Comparison of ENCODE assay signal across 13 cellular contexts in the genomic region with DNA sequence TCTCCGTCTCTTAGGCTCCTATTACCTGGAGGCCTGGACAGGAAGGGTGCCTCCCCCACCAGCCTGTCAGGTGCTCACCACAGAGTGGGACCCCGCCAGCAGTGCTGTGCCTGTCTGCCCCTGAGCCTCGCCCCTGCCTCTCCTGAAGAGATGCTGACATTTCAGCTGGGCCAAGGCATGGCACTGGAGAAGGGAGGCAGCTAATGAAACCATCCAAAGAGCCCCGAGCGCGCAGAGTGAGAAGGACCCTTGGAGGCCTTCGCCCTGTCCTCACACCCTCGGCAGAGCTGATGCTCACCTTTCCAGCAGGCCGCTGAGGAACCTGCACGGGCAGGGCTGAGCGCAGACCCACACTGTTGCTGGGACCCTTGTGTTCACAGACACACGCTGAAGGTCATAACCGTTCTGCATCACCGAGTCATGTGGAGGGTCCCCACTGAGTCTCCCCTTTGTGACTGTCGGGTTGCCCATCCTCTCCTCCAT. TPM values are rescaled to one million over a fixed set of nuclear protein-coding genes. Genes with fewer than 3 reads are reported as not detected.
DNase-seq lines count a peak whose midpoint lies in the region; ATAC-seq and TF ChIP-seq lines count a peak whose summit lies in the region.
"Had no signal": no experiment of that assay in that cellular context is flagged by ENCODE, and none has a peak within 500 bp of the region (broad histone marks: within the 10 kb centered on the region; RNA-seq: fewer than 3 reads in every experiment).

No MANE protein-coding gene starts in this region.

- H3K36me3 Mint-ChIP-seq in activated CD4-positive, alpha-beta T cell treated with anti-CD3 and anti-CD28 coated beads for 36 hours (ENCODE audit: low read depth) = peaks cover 5% of the 10 kb centered on the region
- peaks cover 49% of the 10 kb centered on the region for H3K36me3 Mint-ChIP-seq in dendritic cell treated with granulocyte-macrophage colony-stimulating factor and Interleukin-4, amounts not matched to agents 40 ng/mL and 50 ng/mL, for 4 days (ENCODE audit: low read depth)

- peak overlapping the region; percentile 23 for H2AFZ ChIP-seq in IMR-90 (replicated peaks; ENCODE audit: low read length, poor library complexity)
- no peak overlapping the region for H2AFZ ChIP-seq in neuronal stem cell (ENCODE audit: low read length)

- H2BK5ac ChIP-seq in IMR-90 (ENCODE audit: low read depth, low read length, poor library complexity, severe bottlenecking) = no peak overlapping the region
- no peak overlapping the region for H2BK5ac ChIP-seq in neuronal stem cell (ENCODE audit: low read length)

- H3K4me3 Mint-ChIP-seq in activated CD4-positive, alpha-beta T cell treated with anti-CD3 and anti-CD28 coated beads for 36 hours = peak overlapping the region; percentile 82
- H3K4me3 Mint-ChIP-seq in dendritic cell treated with granulocyte-macrophage colony-stimulating factor and Interleukin-4, amounts not matched to agents 40 ng/mL and 50 ng/mL, for 4 days = no peak overlapping the region

- CTCF ChIA-PET in activated CD4-positive, alpha-beta T cell treated with anti-CD3 and anti-CD28 coated beads for 36 hours (lab: Charles Lee) = interaction anchor here (0.6 to 2.6 kb wide), 3 partner anchors 11 to 28 kb away, joined by 3 to 11 read pairs (median 4); a partner anchor contains a TSS
- CTCF ChIA-PET in IMR-90 (lab: Yijun Ruan, JAX) = no interaction called here

- 92% methylated on average over 8 of the region's 15 CpGs; no CpG with 5 or more reads in 1 of the 2 experiments for WGBS in IMR-90 (ENCODE audit: extremely low coverage in 2 of 2, insufficient read length in 1 of 2), 2 experiments
- no CpG with 5 or more reads among the region's 15 CpGs for WGBS in neuronal stem cell (ENCODE audit: extremely low coverage in 2 of 2, insufficient read length in 2 of 2, insufficient replicate concordance in 1 of 2), 2 donors

- dilution Hi-C loops in IMR-90 (cut with HindIII; ENCODE audit: low sequenced_read_pairs, unreplicated experiment) = no loop called here

- H2BK20ac ChIP-seq in IMR-90 (ENCODE audit: low read depth, low read length) = 0 out of 2 replicates have a peak overlapping the region, but pooled peaks have one; percentile 7

- no peak overlapping the region; the same call in 1 of the 2 replicates for H4K91ac ChIP-seq in IMR-90 (ENCODE audit: insufficient read depth, low read depth, low read length)
- H4K91ac ChIP-seq in neuronal stem cell (ENCODE audit: low read depth, low read length, poor library complexity) = no peak overlapping the region

- ATAC-seq in activated CD4-positive, alpha-beta T cell treated with anti-CD3 and anti-CD28 coated beads for 36 hours = no peak
- ATAC-seq in IMR-90 (ENCODE audit: low read depth) (no peak), gastrocnemius medialis (no peak)

- H3K14ac ChIP-seq in IMR-90 (replicated peaks; ENCODE audit: low read depth, low read length) (no peak overlapping the region; the same call in 1 of the 2 replicates), neuronal stem cell (ENCODE audit: low read length) (no peak overlapping the region)

- TF ChIP-seq CTCF in IMR-90 (conservative IDR thresholded peaks at IDR 0.05; ENCODE audit: low read depth, low read length) = no peak
- TF ChIP-seq CTCF in gastrocnemius medialis (IDR thresholded peaks at IDR 0.05 in 4 of 5, conservative IDR thresholded peaks at IDR 0.05 in 1 of 5) = no peak
- no peak for TF ChIP-seq CTCF in left ventricle myocardium inferior (IDR thresholded peaks at IDR 0.05; ENCODE audit: borderline replicate concordance)

- H3K9me3 ChIP-seq in IMR-90 (ENCODE audit: control insufficient read depth, insufficient read depth, low read length) = no peaks in the 10 kb centered on the region
- H3K9me3 ChIP-seq in neuronal stem cell (replicated peaks in 1 of 2; ENCODE audit: control insufficient read depth in 2 of 2, insufficient read depth in 1 of 2, low read depth in 1 of 2, low read length in 2 of 2) = no peaks in the 10 kb centered on the region
- H3K9me3 ChIP-seq in gastrocnemius medialis = no peaks in the 10 kb centered on the region
- no peaks in the 10 kb centered on the region for H3K9me3 ChIP-seq in left ventricle myocardium inferior (replicated peaks)
- H3K9me3 ChIP-seq: tibial nerve had no signal

- BruUV-seq in IMR-90 (replicated peaks; lab: Mats Ljungman, UMichigan) = no TSS peak

- H4K8ac ChIP-seq in IMR-90 (ENCODE audit: low read depth in 2 of 2, low read length in 2 of 2) = peak overlapping the region in 1 of 2 experiments; percentile 99; a peak in 1 of 4 replicates
- no peak overlapping the region for H4K8ac ChIP-seq in neuronal stem cell (ENCODE audit: low read depth, low read length)

- no peak overlapping the region for H3K4me2 ChIP-seq in IMR-90 (ENCODE audit: low read depth, low read length)
- H3K4me2 ChIP-seq in neuronal stem cell (ENCODE audit: insufficient read depth, low read length, poor library complexity, severe bottlenecking) = no peak overlapping the region

- TF ChIP-seq RAD21 in IMR-90 (IDR thresholded peaks at IDR 0.05; ENCODE audit: low read length) = no peak

- H3K9me3 Mint-ChIP-seq in activated CD4-positive, alpha-beta T cell treated with anti-CD3 and anti-CD28 coated beads for 36 hours (ENCODE audit: low read depth) = no peaks in the 10 kb centered on the region
- H3K9me3 Mint-ChIP-seq in dendritic cell treated with granulocyte-macrophage colony-stimulating factor and Interleukin-4, amounts not matched to agents 40 ng/mL and 50 ng/mL, for 4 days = no peaks in the 10 kb centered on the region
- H3K9me3 Mint-ChIP-seq: memory B cell had no signal

- H3K4ac ChIP-seq in IMR-90 (ENCODE audit: low read depth, low read length) (peak overlapping the region; percentile 100), neuronal stem cell (ENCODE audit: low read length) (no peak overlapping the region)

- H2AK9ac ChIP-seq in IMR-90 (replicated peaks; ENCODE audit: low read depth, low read length, poor library complexity) = peak overlapping the region; percentile 90

- H3K9me1 ChIP-seq in IMR-90 (ENCODE audit: insufficient read depth, low read length) = peaks cover 15% of the 10 kb centered on the region; the same call in 1 of the 2 replicates

- TF ChIP-seq POLR2A in IMR-90 (IDR thresholded peaks at IDR 0.05; ENCODE audit: low read depth, low read length) (no peak), gastrocnemius medialis (IDR thresholded peaks at IDR 0.05) (no peak)

- H3K23ac ChIP-seq in IMR-90 (ENCODE audit: low read depth, low read length) = peak overlapping the region; percentile 2; the same call in 1 of the 2 replicates
- H3K23ac ChIP-seq in neuronal stem cell (ENCODE audit: low read depth, low read length, poor library complexity) = peak overlapping the region; percentile 73

- in situ Hi-C loops in IMR-90 (cut with MboI; ENCODE audit: low sequenced_read_pairs) (no loop called here), gastrocnemius medialis (cut with MboI; ENCODE audit: low sequenced_read_pairs in 4 of 4) (no loop called here)

- H3K9ac ChIP-seq in IMR-90 (ENCODE audit: low read depth, low read length) (no peak overlapping the region), neuronal stem cell (ENCODE audit: low read depth, low read length, poor library complexity) (no peak overlapping the region)

- no peak overlapping the region for H3K27ac Mint-ChIP-seq in activated CD4-positive, alpha-beta T cell treated with anti-CD3 and anti-CD28 coated beads for 36 hours
- peak overlapping the region; percentile 98 for H3K27ac Mint-ChIP-seq in dendritic cell treated with granulocyte-macrophage colony-stimulating factor and Interleukin-4, amounts not matched to agents 40 ng/mL and 50 ng/mL, for 4 days
- H3K27ac Mint-ChIP-seq: memory B cell had no signal

- H2AK5ac ChIP-seq in IMR-90 (ENCODE audit: low read depth, low read length) (peak overlapping the region; percentile 82; the same call in 1 of the 2 replicates), neuronal stem cell (ENCODE audit: low read depth, low read length) (peak overlapping the region; percentile 64)

- DNase-seq in activated CD4-positive, alpha-beta T cell treated with anti-CD3 and anti-CD28 coated beads for 36 hours = no peak
- no peak for DNase-seq in activated CD4-positive, alpha-beta T cell treated with anti-CD3 and anti-CD28 coated beads, Interleukin-2, amount 50 U/mL, for 1 hour
- DNase-seq in IMR-90 (no peak), neuronal stem cell (ENCODE audit: low spot score) (no peak), MV-4-11 (lab: John Stamatoyannopoulos, UW) (no peak), gastrocnemius medialis (no peak), left ventricle myocardium inferior (no peak)
- DNase-seq: activated CD4-positive, alpha-beta T cell treated with anti-CD3 and anti-CD28 coated beads, Interleukin-2, amount 50 U/mL, for 48 hours; DMS153; NCI-H1092 treated with DMSO at 0.1 percent for 48 hours had no signal

- H3K79me1 ChIP-seq in IMR-90 (ENCODE audit: low read depth in 1 of 2, low read length in 2 of 2) (peaks cover 3 to 30% of the 10 kb centered on the region in 2 experiments; a peak in 2 of 4 replicates), neuronal stem cell (ENCODE audit: low read depth, low read length) (peaks cover 11% of the 10 kb centered on the region)

- H3K4me3 ChIP-seq in IMR-90 (ENCODE audit: insufficient read depth, low read depth, low read length) = no peak overlapping the region
- no peak overlapping the region for H3K4me3 ChIP-seq in neuronal stem cell (ENCODE audit: low read length in 2 of 2)
- H3K4me3 ChIP-seq in gastrocnemius medialis = no peak overlapping the region
- H3K4me3 ChIP-seq in left ventricle myocardium inferior = no peak overlapping the region

- no peaks in the 10 kb centered on the region for H3K27me3 Mint-ChIP-seq in activated CD4-positive, alpha-beta T cell treated with anti-CD3 and anti-CD28 coated beads for 36 hours
- H3K27me3 Mint-ChIP-seq in dendritic cell treated with granulocyte-macrophage colony-stimulating factor and Interleukin-4, amounts not matched to agents 40 ng/mL and 50 ng/mL, for 4 days = no peaks in the 10 kb centered on the region
- H3K27me3 Mint-ChIP-seq: memory B cell had no signal

- no peak overlapping the region for H2BK120ac ChIP-seq in IMR-90 (ENCODE audit: low read depth, low read length)
- H2BK120ac ChIP-seq in neuronal stem cell (ENCODE audit: low read depth, low read length) = peak overlapping the region; percentile 10

- H3K4me1 Mint-ChIP-seq in activated CD4-positive, alpha-beta T cell treated with anti-CD3 and anti-CD28 coated beads for 36 hours = peaks cover 11% of the 10 kb centered on the region
- peaks cover 57% of the 10 kb centered on the region for H3K4me1 Mint-ChIP-seq in dendritic cell treated with granulocyte-macrophage colony-stimulating factor and Interleukin-4, amounts not matched to agents 40 ng/mL and 50 ng/mL, for 4 days (ENCODE audit: low read depth)

- peak overlapping the region; percentile 97 for H2BK12ac ChIP-seq in neuronal stem cell (ENCODE audit: low read length)

- POLR2A ChIA-PET in activated CD4-positive, alpha-beta T cell treated with anti-CD3 and anti-CD28 coated beads for 36 hours (lab: Charles Lee) = interaction anchor here (0.7 to 1.1 kb wide), 2 partner anchors 10 to 12 kb away, joined by 3 read pairs; no protein-coding TSS in a partner anchor
- POLR2A ChIA-PET in IMR-90 (lab: Charles Lee; ENCODE audit: unreplicated experiment) = no interaction called here

- intact Hi-C loops in activated CD4-positive, alpha-beta T cell treated with anti-CD3 and anti-CD28 coated beads for 36 hours (cut with DNase I, micrococcal nuclease) = loop anchor here in 1 of 2 experiments (5.0 kb wide), 1 partner anchor 802 kb away; a partner anchor contains a TSS
- intact Hi-C loops in IMR-90 (cut with micrococcal nuclease) = loop anchor here (5.0 kb wide), 2 partner anchors 118 to 178 kb away; no protein-coding TSS in a partner anchor
- intact Hi-C loops in dendritic cell treated with granulocyte-macrophage colony-stimulating factor and Interleukin-4, amounts not matched to agents 40 ng/mL and 50 ng/mL, for 4 days (cut with micrococcal nuclease) = loop anchor here (5.0 kb wide), 1 partner anchor 103 kb away; a partner anchor contains a TSS
- intact Hi-C loops in gastrocnemius medialis (cut with DNase I; ENCODE audit: low total_unique reads) = no loop called here
- intact Hi-C loops in left ventricle myocardium inferior (cut with micrococcal nuclease) = no loop called here

- H4K5ac ChIP-seq in IMR-90 (ENCODE audit: low read depth, low read length) = no peak overlapping the region

- peaks cover 4% of the 10 kb centered on the region for H3K4me1 ChIP-seq in IMR-90 (ENCODE audit: control insufficient read depth, insufficient read depth, low read length)
- H3K4me1 ChIP-seq in neuronal stem cell (ENCODE audit: control insufficient read depth in 2 of 2, insufficient read depth in 1 of 2, low read depth in 1 of 2, low read length in 2 of 2) = peaks cover 4 to 14% of the 10 kb centered on the region in 2 donors
- H3K4me1 ChIP-seq in gastrocnemius medialis = peaks cover 8 to 9% of the 10 kb centered on the region in 2 donors
- peaks cover 15% of the 10 kb centered on the region for H3K4me1 ChIP-seq in left ventricle myocardium inferior

- no peaks in the 10 kb centered on the region for H3K27me3 ChIP-seq in IMR-90 (ENCODE audit: control insufficient read depth, insufficient read depth, low read length)
- H3K27me3 ChIP-seq in neuronal stem cell (ENCODE audit: control insufficient read depth in 3 of 3, insufficient read depth in 3 of 3, low read depth in 1 of 3, low read length in 3 of 3) = no peaks in the 10 kb centered on the region
- H3K27me3 ChIP-seq in gastrocnemius medialis = no peaks in the 10 kb centered on the region
- no peaks in the 10 kb centered on the region for H3K27me3 ChIP-seq in left ventricle myocardium inferior (ENCODE audit: low read depth)
- H3K27me3 ChIP-seq: tibial nerve had no signal

- H3K56ac ChIP-seq in IMR-90 (ENCODE audit: extremely low read depth, insufficient read depth, low read length) = no peak overlapping the region

- no peaks in the 10 kb centered on the region for H4K20me1 ChIP-seq in IMR-90 (ENCODE audit: insufficient read depth, low read length)

- no peak overlapping the region for H3K27ac ChIP-seq in IMR-90 (ENCODE audit: insufficient read depth, low read length)
- H3K27ac ChIP-seq in neuronal stem cell (replicated peaks; ENCODE audit: low read length) = no peak overlapping the region
- peak overlapping the region in 1 of 4 donors; percentile 83 for H3K27ac ChIP-seq in gastrocnemius medialis
- H3K27ac ChIP-seq in left ventricle myocardium inferior (replicated peaks) = no peak overlapping the region

- no peak overlapping the region for H3K18ac ChIP-seq in IMR-90 (ENCODE audit: low read depth, low read length)
- peak overlapping the region; percentile 59 for H3K18ac ChIP-seq in neuronal stem cell (ENCODE audit: low read length)

- peaks cover 22% of the 10 kb centered on the region; the same call in 1 of the 2 replicates for H3K36me3 ChIP-seq in IMR-90 (ENCODE audit: control insufficient read depth, insufficient read depth, low read length)
- peaks cover 0 to 15% of the 10 kb centered on the region in 2 donors for H3K36me3 ChIP-seq in neuronal stem cell (replicated peaks in 1 of 2; ENCODE audit: control insufficient read depth in 2 of 2, insufficient read depth in 2 of 2, low read length in 2 of 2)
- no peaks in the 10 kb centered on the region for H3K36me3 ChIP-seq in gastrocnemius medialis
- H3K36me3 ChIP-seq in left ventricle myocardium inferior = peaks cover 3% of the 10 kb centered on the region

- H2BK15ac ChIP-seq in IMR-90 (ENCODE audit: low read depth, low read length) (no peak overlapping the region), neuronal stem cell (ENCODE audit: low read length) (peak overlapping the region; percentile 34)

RNA-seq across cellular contexts. Expression of a gene that starts 2.1 kb away (rescaled TPM):
- total RNA-seq in activated CD4-positive, alpha-beta T cell treated with anti-CD3 and anti-CD28 coated beads for 36 hours = 10 to 100 TPM; 19.2 to 22.7 TPM
- 6.1 and 7.8 TPM in 2 replicates for total RNA-seq in IMR-90 (2012; rRNA removed)
- 18.9 and 24.9 TPM in 2 replicates for polyA plus RNA-seq in IMR-90 (2012; rRNA removed)
- polyA plus RNA-seq in IMR-90 (2012; cell fraction: cytosol; rRNA removed) = 13.7 and 28.5 TPM in 2 replicates
- 33.5 and 98.4 TPM in 2 replicates for polyA plus RNA-seq in IMR-90 (2012; cell fraction: nucleus; rRNA removed; ENCODE audit: low replicate concordance)
- 19.8 TPM for polyA plus RNA-seq in neuronal stem cell (2013, experiment 1 of 2)
- 20.8 TPM for polyA plus RNA-seq in neuronal stem cell (2013, experiment 2 of 2)
- 10 to 100 TPM in 2 of 4 donors, 1 to 10 TPM in 2; 8.6 to 12.1 (median 10.1) TPM for total RNA-seq in gastrocnemius medialis
- 13.5 TPM for total RNA-seq in left ventricle myocardium inferior

RNA-seq across cellular contexts. Expression of a gene that starts 11.5 kb away (rescaled TPM):
- 10 to 100 TPM; 24.9 to 25.6 TPM for total RNA-seq in activated CD4-positive, alpha-beta T cell treated with anti-CD3 and anti-CD28 coated beads for 36 hours
- total RNA-seq in IMR-90 (2012; rRNA removed) (5.6 and 6.6 TPM in 2 replicates), gastrocnemius medialis (10 to 100 TPM in 1 of 4 donors, 1 to 10 TPM in 3; 6.6 to 11.8 (median 8.3) TPM), left ventricle myocardium inferior (5.1 TPM)
- polyA plus RNA-seq in IMR-90 (2012; rRNA removed) = 19.4 and 21.1 TPM in 2 replicates
- 14.3 and 24.4 TPM in 2 replicates for polyA plus RNA-seq in IMR-90 (2012; cell fraction: cytosol; rRNA removed)
- polyA plus RNA-seq in IMR-90 (2012; cell fraction: nucleus; rRNA removed; ENCODE audit: low replicate concordance) = 41.3 and 99.0 TPM in 2 replicates
- polyA plus RNA-seq in neuronal stem cell (2013, experiment 1 of 2) = 25.4 TPM
- polyA plus RNA-seq in neuronal stem cell (2013, experiment 2 of 2) = 23.9 TPM

Comparison
In these comparisons a context has a peak if more than half of its experiments do, and no peak if none do; other contexts are left out.
1. intact Hi-C loops: an anchor here in IMR-90 (5.0 kb wide) and dendritic cell treated with granulocyte-macrophage colony-stimulating factor and Interleukin-4, amounts not matched to agents 40 ng/mL and 50 ng/mL, for 4 days (5.0 kb wide); none called in gastrocnemius medialis and left ventricle myocardium inferior.